Comparison of ENCODE assay signal across 12 cellular contexts in genomic region chr12:79512068-79512467, GRCh38.
DNase-seq lines count a peak whose midpoint lies in the region; ATAC-seq and TF ChIP-seq lines count a peak whose summit lies in the region.
"Had no signal": no experiment of that assay in that cellular context is flagged by ENCODE, and none has a peak within 500 bp of the region (broad histone marks: within the 10 kb centered on the region; RNA-seq: fewer than 3 reads in every experiment).

No MANE protein-coding gene starts in this region.

- intact Hi-C loops in mammary epithelial cell (cut with micrococcal nuclease): no loop called here

- no TSS peak for BruUV-seq in mammary epithelial cell (replicated peaks; lab: Mats Ljungman, UMichigan)

- no peak for ATAC-seq in HG02763 (IDR thresholded peaks at IDR 0.05; ENCODE audit: unreplicated experiment)

- H4K20me1 ChIP-seq in Karpas-422 (ENCODE audit: insufficient read depth, low read depth, low read length) (no peaks in the 10 kb centered on the region), mammary epithelial cell (ENCODE audit: insufficient read depth, low read length) (no peaks in the 10 kb centered on the region), osteoblast (ENCODE audit: insufficient read depth, low read length) (no peaks in the 10 kb centered on the region)

- DNase-seq in DMS 273 (lab: John Stamatoyannopoulos, UW; ENCODE audit: unreplicated experiment) (peak; percentile 2), DMS 273 treated with DMSO at 0.1 percent for 48 hours (lab: John Stamatoyannopoulos, UW) (no peak), Karpas-422 (peak; percentile 47), mammary epithelial cell (no peak), osteoblast (ENCODE audit: insufficient read length, low spot score, missing footprints) (peak; percentile 35), kidney glomerular epithelial cell (lab: John Stamatoyannopoulos, UW) (no peak), glomerular visceral epithelial cell (ENCODE audit: extremely low spot score) (no peak)
- DNase-seq: dorsolateral prefrontal cortex, NCI-H2227 treated with DMSO at 0.1 percent for 48 hours, SHP77 treated with DMSO at 0.1 percent for 48 hours, spleen had no signal

- dilution Hi-C loops in mammary epithelial cell (cut with HindIII; ENCODE audit: low sequenced_read_pairs): no loop called here

- no peak overlapping the region for H3K4me3 ChIP-seq in Karpas-422 (ENCODE audit: low read length)
- no peak overlapping the region for H3K4me3 ChIP-seq in mammary epithelial cell (replicated peaks in 1 of 3; ENCODE audit: insufficient read depth in 1 of 3, low read depth in 2 of 3, low read length in 3 of 3)
- no peak overlapping the region for H3K4me3 ChIP-seq in osteoblast (ENCODE audit: insufficient read depth, low read length)
- H3K4me3 ChIP-seq: dorsolateral prefrontal cortex, spleen had no signal

- H3K36me3 ChIP-seq in Karpas-422 (ENCODE audit: insufficient read depth, low read length): no peaks in the 10 kb centered on the region
- H3K36me3 ChIP-seq in mammary epithelial cell (ENCODE audit: insufficient read depth, low read length): no peaks in the 10 kb centered on the region
- H3K36me3 ChIP-seq in osteoblast (ENCODE audit: insufficient read depth, low read length): no peaks in the 10 kb centered on the region
- H3K36me3 ChIP-seq: spleen had no signal

- 90% methylated on average over 6 of the region's 6 CpGs for WGBS in mammary epithelial cell (ENCODE audit: low coverage, missing lambda C conversion rate)

- H3K27me3 ChIP-seq in Karpas-422 (ENCODE audit: low read length): no peaks in the 10 kb centered on the region
- no peaks in the 10 kb centered on the region for H3K27me3 ChIP-seq in mammary epithelial cell (ENCODE audit: insufficient read depth, low read length)
- H3K27me3 ChIP-seq in osteoblast (ENCODE audit: insufficient read depth, low read length): no peaks in the 10 kb centered on the region
- H3K27me3 ChIP-seq: dorsolateral prefrontal cortex, spleen had no signal

- CTCF ChIA-PET in mammary epithelial cell (lab: Charles Lee; ENCODE audit: low non-redundant PET): no interaction called here

- H3K4me1 ChIP-seq in Karpas-422 (ENCODE audit: low read length) (no peaks in the 10 kb centered on the region), mammary epithelial cell (ENCODE audit: insufficient read depth, low read length) (no peaks in the 10 kb centered on the region), osteoblast (ENCODE audit: insufficient read depth, low read length) (no peaks in the 10 kb centered on the region)
- H3K4me1 ChIP-seq: spleen had no signal

- H3K4me2 ChIP-seq in Karpas-422 (ENCODE audit: low read depth, low read length, poor library complexity, severe bottlenecking) (no peak overlapping the region), mammary epithelial cell (ENCODE audit: insufficient read depth, low read depth, low read length) (no peak overlapping the region), osteoblast (ENCODE audit: insufficient read depth, low read length) (no peak overlapping the region)

- H3K79me2 ChIP-seq in Karpas-422 (ENCODE audit: low read length): no peaks in the 10 kb centered on the region
- no peaks in the 10 kb centered on the region for H3K79me2 ChIP-seq in mammary epithelial cell (ENCODE audit: insufficient read depth, low read length)
- no peaks in the 10 kb centered on the region for H3K79me2 ChIP-seq in osteoblast (ENCODE audit: insufficient read depth, low read length)

- H3K27ac ChIP-seq in Karpas-422 (ENCODE audit: low read length) (no peak overlapping the region), mammary epithelial cell (ENCODE audit: insufficient read depth, low read depth, low read length) (no peak overlapping the region), osteoblast (ENCODE audit: low read depth, low read length) (no peak overlapping the region)
- H3K27ac ChIP-seq: dorsolateral prefrontal cortex, spleen had no signal

- H3K9ac ChIP-seq in Karpas-422 (ENCODE audit: low read length): no peak overlapping the region
- no peak overlapping the region for H3K9ac ChIP-seq in mammary epithelial cell (ENCODE audit: insufficient read depth, low read length)

- no peak overlapping the region for H2AFZ ChIP-seq in Karpas-422 (ENCODE audit: low read length)
- H2AFZ ChIP-seq in mammary epithelial cell (ENCODE audit: low read depth, low read length): no peak overlapping the region
- no peak overlapping the region for H2AFZ ChIP-seq in osteoblast (ENCODE audit: low read length)

- TF ChIP-seq CTCF in mammary epithelial cell (conservative IDR thresholded peaks at IDR 0.05 in 1 of 2, IDR thresholded peaks at IDR 0.05 in 1 of 2; ENCODE audit: extremely low read depth in 1 of 2, insufficient read depth in 1 of 2, low read depth in 1 of 2, low read length in 2 of 2): peak; percentile 31 to 38
- peak; percentile 38 for TF ChIP-seq CTCF in osteoblast (IDR thresholded peaks at IDR 0.05; ENCODE audit: extremely low read depth, low read depth, low read length)

- in situ Hi-C loops in mammary epithelial cell (cut with MboI; ENCODE audit: low sequenced_read_pairs in 2 of 2): no loop called here

- H3K9me2 ChIP-seq in Karpas-422 (replicated peaks; ENCODE audit: insufficient read depth, low read length): no peaks in the 10 kb centered on the region

- H3K9me3 ChIP-seq in Karpas-422 (ENCODE audit: low read length) (no peaks in the 10 kb centered on the region), mammary epithelial cell (replicated peaks; ENCODE audit: insufficient read depth, low read length) (no peaks in the 10 kb centered on the region), osteoblast (ENCODE audit: low read depth, low read length) (no peaks in the 10 kb centered on the region)

Comparison
In these comparisons a context has a peak if more than half of its experiments do, and no peak if none do; other contexts are left out.
1. DNase-seq: peak in DMS 273 (single experiment), Karpas-422 (single experiment) and osteoblast (single experiment); none in DMS 273 treated with DMSO at 0.1 percent for 48 hours (single experiment), mammary epithelial cell (single experiment), kidney glomerular epithelial cell (single experiment) and glomerular visceral epithelial cell (single experiment).